Comparison of ENCODE assay signal across 1 cellular context in genomic region chr1:95072532-95073419, GRCh38.
TF ChIP-seq lines count a peak whose summit lies in the region.

TSS of gene ALG14 (minus strand) at chr1:95072951. CDS start at chr1:95072898, 53 bp downstream.

TF ChIP-seq in HEK293, 187 proteins besides CTCF, POLR2A, EP300 and RAD21 (continued from another document and continues in another):
- TF ChIP-seq PRDM2 (tag by site-specific recombination; IDR thresholded peaks at IDR 0.05; ENCODE audit: borderline replicate concordance) (no peak), RBAK (tag by site-specific recombination; IDR thresholded peaks at IDR 0.05) (no peak), ZNF292 (tag by site-specific recombination; IDR thresholded peaks at IDR 0.05; ENCODE audit: borderline replicate concordance, low read depth) (no peak), ZBTB7A (tag by site-specific recombination; IDR thresholded peaks at IDR 0.05; ENCODE audit: low read depth) (peak; percentile 42; the same call in 1 of the 2 replicates), ZNF626 (tag by site-specific recombination; IDR thresholded peaks at IDR 0.05) (no peak), KLF10 (tag by site-specific recombination; IDR thresholded peaks at IDR 0.05) (peak; percentile 46; the same call in 1 of the 2 replicates), PBX3 (CRISPR knock-in tag; IDR thresholded peaks at IDR 0.05) (0 out of 2 replicates have a peak, but pooled peaks have one; percentile 10), HIC1 (tag by site-specific recombination; IDR thresholded peaks at IDR 0.05) (no peak), ZNF555 (tag by site-specific recombination; conservative IDR thresholded peaks at IDR 0.05) (no peak), ZNF704 (tag by site-specific recombination; IDR thresholded peaks at IDR 0.05) (no peak), KLF17 (tag by site-specific recombination; IDR thresholded peaks at IDR 0.05) (peak; percentile 16; the same call in 1 of the 2 replicates), ZNF629 (tag by site-specific recombination; IDR thresholded peaks at IDR 0.05) (peak; percentile 67), ZNF433 (tag by site-specific recombination; IDR thresholded peaks at IDR 0.05; ENCODE audit: low read depth) (no peak), ZNF362 (tag by site-specific recombination; IDR thresholded peaks at IDR 0.05) (peak; percentile 51; the same call in 1 of the 2 replicates), ZNF354C (tag by site-specific recombination; IDR thresholded peaks at IDR 0.05; ENCODE audit: borderline replicate concordance, low read depth) (no peak), ZNF391 (tag by site-specific recombination; IDR thresholded peaks at IDR 0.05; ENCODE audit: borderline replicate concordance, low read depth) (peak; percentile 35; the same call in 1 of the 2 replicates), ZBTB11 (tag by site-specific recombination; conservative IDR thresholded peaks at IDR 0.05; ENCODE audit: low read depth) (peak; percentile 64), SP3 (tag by site-specific recombination; IDR thresholded peaks at IDR 0.05) (peak; percentile 82), GLIS1 (tag by site-specific recombination; IDR thresholded peaks at IDR 0.05) (peak; percentile 60), ZNF600 (tag by site-specific recombination; IDR thresholded peaks at IDR 0.05) (peak; percentile 82; the same call in 1 of the 2 replicates), ZNF366 (tag by site-specific recombination; conservative IDR thresholded peaks at IDR 0.05) (peak; percentile 59; the same call in 1 of the 2 replicates), FEZF1 (tag by site-specific recombination; IDR thresholded peaks at IDR 0.05) (no peak), ZNF514 (tag by site-specific recombination; IDR thresholded peaks at IDR 0.05) (no peak), TSHZ1 (tag by site-specific recombination; IDR thresholded peaks at IDR 0.05; ENCODE audit: borderline replicate concordance) (no peak), ZNF639 (tag by site-specific recombination; IDR thresholded peaks at IDR 0.05) (peak; percentile 52; the same call in 1 of the 2 replicates), ZNF513 (tag by site-specific recombination; IDR thresholded peaks at IDR 0.05) (no peak)
